In genomic region chr6:132548746-132549463, GRCh38 we compare ENCODE assay signal across 2 cellular contexts.
TF ChIP-seq lines count a peak whose summit lies in the region.

No MANE protein-coding gene starts in this region.

TF ChIP-seq in WTC11, 78 proteins besides CTCF, POLR2A, EP300 and RAD21:
- no peak for TF ChIP-seq TEAD4 (CRISPR knock-in tag; IDR thresholded peaks at IDR 0.05)
- TF ChIP-seq TCF7 (CRISPR knock-in tag; IDR thresholded peaks at IDR 0.05; ENCODE audit: low read depth): no peak
- no peak for TF ChIP-seq GTF2I (CRISPR knock-in tag; conservative IDR thresholded peaks at IDR 0.05)
- no peak for TF ChIP-seq NR2C2 (CRISPR knock-in tag; IDR thresholded peaks at IDR 0.05)

TF ChIP-seq in HepG2, 621 proteins besides CTCF, POLR2A, EP300 and RAD21:
- TF ChIP-seq ZNF446 (CRISPR knock-in tag; IDR thresholded peaks at IDR 0.05) (no peak), ZNF382 (CRISPR knock-in tag; IDR thresholded peaks at IDR 0.05; ENCODE audit: borderline replicate concordance) (no peak), ZBTB8A (CRISPR knock-in tag; IDR thresholded peaks at IDR 0.05; ENCODE audit: borderline replicate concordance, low read depth) (no peak), ZNF232 (CRISPR knock-in tag; IDR thresholded peaks at IDR 0.05; ENCODE audit: borderline replicate concordance) (no peak), BRCA1 (CRISPR knock-in tag; IDR thresholded peaks at IDR 0.05) (no peak), ZNF766 (CRISPR knock-in tag; IDR thresholded peaks at IDR 0.05; ENCODE audit: borderline replicate concordance) (no peak), ZBTB7B (CRISPR knock-in tag; IDR thresholded peaks at IDR 0.05) (no peak), XBP1 (CRISPR knock-in tag; IDR thresholded peaks at IDR 0.05) (no peak), NFE2 (CRISPR knock-in tag; IDR thresholded peaks at IDR 0.05) (no peak)
- TF ChIP-seq, protein P1, sequence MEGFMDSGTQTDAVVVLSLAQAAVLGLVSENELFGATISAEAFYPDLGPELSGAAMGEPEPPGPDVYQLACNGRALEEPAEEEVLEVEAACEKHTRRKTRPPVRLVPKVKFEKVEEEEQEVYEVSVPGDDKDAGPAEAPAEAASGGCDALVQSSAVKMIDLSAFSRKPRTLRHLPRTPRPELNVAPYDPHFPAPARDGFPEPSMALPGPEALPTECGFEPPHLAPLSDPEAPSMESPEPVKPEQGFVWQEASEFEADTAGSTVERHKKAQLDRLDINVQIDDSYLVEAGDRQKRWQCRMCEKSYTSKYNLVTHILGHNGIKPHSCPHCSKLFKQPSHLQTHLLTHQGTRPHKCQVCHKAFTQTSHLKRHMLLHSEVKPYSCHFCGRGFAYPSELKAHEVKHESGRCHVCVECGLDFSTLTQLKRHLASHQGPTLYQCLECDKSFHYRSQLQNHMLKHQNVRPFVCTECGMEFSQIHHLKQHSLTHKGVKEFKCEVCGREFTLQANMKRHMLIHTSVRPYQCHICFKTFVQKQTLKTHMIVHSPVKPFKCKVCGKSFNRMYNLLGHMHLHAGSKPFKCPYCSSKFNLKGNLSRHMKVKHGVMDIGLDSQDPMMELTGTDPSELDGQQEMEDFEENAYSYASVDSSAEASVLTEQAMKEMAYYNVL (CRISPR knock-in tag; IDR thresholded peaks at IDR 0.05; ENCODE audit: borderline replicate concordance): no peak
- TF ChIP-seq, protein P2, sequence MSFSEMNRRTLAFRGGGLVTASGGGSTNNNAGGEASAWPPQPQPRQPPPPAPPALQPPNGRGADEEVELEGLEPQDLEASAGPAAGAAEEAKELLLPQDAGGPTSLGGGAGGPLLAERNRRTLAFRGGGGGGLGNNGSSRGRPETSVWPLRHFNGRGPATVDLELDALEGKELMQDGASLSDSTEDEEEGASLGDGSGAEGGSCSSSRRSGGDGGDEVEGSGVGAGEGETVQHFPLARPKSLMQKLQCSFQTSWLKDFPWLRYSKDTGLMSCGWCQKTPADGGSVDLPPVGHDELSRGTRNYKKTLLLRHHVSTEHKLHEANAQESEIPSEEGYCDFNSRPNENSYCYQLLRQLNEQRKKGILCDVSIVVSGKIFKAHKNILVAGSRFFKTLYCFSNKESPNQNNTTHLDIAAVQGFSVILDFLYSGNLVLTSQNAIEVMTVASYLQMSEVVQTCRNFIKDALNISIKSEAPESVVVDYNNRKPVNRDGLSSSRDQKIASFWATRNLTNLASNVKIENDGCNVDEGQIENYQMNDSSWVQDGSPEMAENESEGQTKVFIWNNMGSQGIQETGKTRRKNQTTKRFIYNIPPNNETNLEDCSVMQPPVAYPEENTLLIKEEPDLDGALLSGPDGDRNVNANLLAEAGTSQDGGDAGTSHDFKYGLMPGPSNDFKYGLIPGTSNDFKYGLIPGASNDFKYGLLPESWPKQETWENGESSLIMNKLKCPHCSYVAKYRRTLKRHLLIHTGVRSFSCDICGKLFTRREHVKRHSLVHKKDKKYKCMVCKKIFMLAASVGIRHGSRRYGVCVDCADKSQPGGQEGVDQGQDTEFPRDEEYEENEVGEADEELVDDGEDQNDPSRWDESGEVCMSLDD (CRISPR knock-in tag; IDR thresholded peaks at IDR 0.05; ENCODE audit: borderline replicate concordance): no peak
